8 cellular contexts compared by ENCODE assay signal in the genomic region with DNA sequence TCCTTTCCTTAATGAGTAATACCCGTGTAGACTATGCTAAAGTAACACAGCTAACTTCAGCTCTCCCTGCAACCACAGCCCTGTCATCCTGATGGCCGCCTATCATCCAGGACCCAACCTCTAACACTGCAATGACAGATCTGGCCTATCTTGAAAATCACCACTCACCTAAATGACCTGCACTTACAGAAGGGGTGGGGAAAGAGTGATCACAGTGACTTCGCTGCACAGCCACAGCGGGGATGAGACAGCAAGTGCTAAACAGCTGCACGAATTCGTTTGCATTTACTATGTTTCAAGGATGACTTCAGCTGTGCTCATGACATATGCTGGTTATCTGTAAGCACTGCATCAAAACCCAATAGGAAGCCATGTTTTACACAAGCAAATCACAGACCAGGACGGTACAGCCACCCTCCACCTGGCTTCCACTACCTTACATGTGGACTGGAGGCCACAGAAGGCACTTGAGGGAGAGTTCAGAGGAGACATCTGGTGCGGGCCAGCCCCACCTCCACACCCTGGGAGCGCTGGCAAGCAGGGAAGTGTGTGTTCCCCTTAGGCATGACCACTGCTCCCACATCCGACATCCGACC.
A peak's percentile ranks its signal among the peaks of the same experiment; 100 is the strongest.
DNase-seq lines count a peak whose midpoint lies in the region; ATAC-seq and TF ChIP-seq lines count a peak whose summit lies in the region.

No MANE protein-coding gene starts in this region.

- H3K27me3 Mint-ChIP-seq in activated T-cell treated with anti-CD3 and anti-CD28 coated beads, Interleukin-2, amount 50 U/mL, for 4 hours (ENCODE audit: low read depth) = no peaks in the 10 kb centered on the region
- H3K27me3 Mint-ChIP-seq in nephron (ENCODE audit: low read depth) = no peaks in the 10 kb centered on the region

- no peak for DNase-seq in activated T-cell treated with anti-CD3 and anti-CD28 coated beads, Interleukin-2, amount 50 U/mL, for 4 hours
- DNase-seq in KBM-7 (no peak), iPS-NIHi11 (ENCODE audit: low spot score) (no peak), DMS153 (lab: John Stamatoyannopoulos, UW) (no peak)

- H3K27ac Mint-ChIP-seq in nephron = peak overlapping the region; percentile 69 to 89 (median 70)

- no peak for TF ChIP-seq CTCF in nephron (IDR thresholded peaks at IDR 0.05; ENCODE audit: unreplicated experiment in 3 of 3)

- peaks cover 29% of the 10 kb centered on the region for H3K36me3 Mint-ChIP-seq in activated T-cell treated with anti-CD3 and anti-CD28 coated beads, Interleukin-2, amount 50 U/mL, for 4 hours (ENCODE audit: insufficient read depth)
- no peaks in the 10 kb centered on the region for H3K36me3 Mint-ChIP-seq in nephron (ENCODE audit: low read depth)

- no peaks in the 10 kb centered on the region for H3K9me3 Mint-ChIP-seq in activated T-cell treated with anti-CD3 and anti-CD28 coated beads, Interleukin-2, amount 50 U/mL, for 4 hours
- H3K9me3 Mint-ChIP-seq in nephron = no peaks in the 10 kb centered on the region

- peaks cover 90% of the 10 kb centered on the region for H3K4me1 Mint-ChIP-seq in activated T-cell treated with anti-CD3 and anti-CD28 coated beads, Interleukin-2, amount 50 U/mL, for 4 hours (ENCODE audit: low read depth)
- H3K4me1 Mint-ChIP-seq in nephron = peaks cover 87% of the 10 kb centered on the region

- in situ Hi-C loops in KBM-7 (cut with MboI; ENCODE audit: low pct_unique_long_range_greater_than_20kb, low sequenced_read_pairs) = no loop called here

- ATAC-seq in GM18868 (IDR thresholded peaks at IDR 0.05; ENCODE audit: unreplicated experiment) (peak; percentile 14), HG03060 (IDR thresholded peaks at IDR 0.05; ENCODE audit: low read depth, unreplicated experiment) (peak; percentile 24), HG03354 (IDR thresholded peaks at IDR 0.05; ENCODE audit: poor library complexity, severe bottlenecking, unreplicated experiment) (no peak)
- peak; percentile 57 to 61 for ATAC-seq in activated T-cell treated with anti-CD3 and anti-CD28 coated beads, Interleukin-2, amount 50 U/mL, for 4 hours

- H3K4me3 Mint-ChIP-seq in activated T-cell treated with anti-CD3 and anti-CD28 coated beads, Interleukin-2, amount 50 U/mL, for 4 hours = no peak overlapping the region
- H3K4me3 Mint-ChIP-seq in nephron = peak overlapping the region in 2 of 3 experiments; percentile 54 to 62
